24 cellular contexts compared by ENCODE assay signal in genomic region chr9:31745886-31746285, GRCh38.
"Had no signal": no experiment of that assay in that cellular context is flagged by ENCODE, and none has a peak within 500 bp of the region (broad histone marks: within the 10 kb centered on the region; RNA-seq: fewer than 3 reads in every experiment).

No MANE protein-coding gene starts in this region.

- ATAC-seq: activated CD4-positive, alpha-beta T cell treated with anti-CD3 and anti-CD28 coated beads for 36 hours; activated CD8-positive, alpha-beta memory T cell treated with anti-CD3 and anti-CD28 coated beads, Interleukin-2, amount 10 ng/mL, durations not matched to agents 7 days and 5 days; activated CD8-positive, alpha-beta T cell treated with anti-CD3 and anti-CD28 coated beads, Interleukin-2, amount 10 ng/mL, durations not matched to agents 7 days and 5 days; activated naive CD8-positive, alpha-beta T cell treated with anti-CD3 and anti-CD28 coated beads, Interleukin-2, amount 50 U/mL, for 24 hours; effector memory CD8-positive, alpha-beta T cell had no signal

- DNase-seq: activated CD4-positive, alpha-beta memory T cell treated with anti-CD3 and anti-CD28 coated beads for 36 hours; activated CD4-positive, alpha-beta T cell treated with anti-CD3 and anti-CD28 coated beads for 36 hours; activated CD4-positive, alpha-beta T cell treated with anti-CD3 and anti-CD28 coated beads, Interleukin-2, amount 10 ng/mL, durations not matched to agents 24 days and 14 days; activated CD4-positive, CD25-positive, alpha-beta regulatory T cell; activated CD4-positive, CD25-positive, alpha-beta regulatory T cell treated with anti-CD3 and anti-CD28 coated beads, Interleukin-2, amount 50 U/mL, for 72 hours; activated CD8-positive, alpha-beta memory T cell treated with anti-CD3 and anti-CD28 coated beads, Interleukin-2, amount 10 ng/mL, durations not matched to agents 7 days and 5 days; activated CD8-positive, alpha-beta memory T cell treated with anti-CD3 and anti-CD28 coated beads, Interleukin-2, amount 50 U/mL, for 4 hours; activated CD8-positive, alpha-beta T cell treated with anti-CD3 and anti-CD28 coated beads, Interleukin-2, amount 10 ng/mL, durations not matched to agents 7 days and 5 days; activated effector memory CD4-positive, alpha-beta T cell treated with anti-CD3 and anti-CD28 coated beads, Interleukin-2, amount 50 U/mL, for 16 hours; activated naive CD4-positive, alpha-beta T cell treated with anti-CD3 and anti-CD28 coated beads for 36 hours; activated naive CD8-positive, alpha-beta T cell treated with anti-CD3 and anti-CD28 coated beads for 36 hours; activated naive CD8-positive, alpha-beta T cell treated with anti-CD3 and anti-CD28 coated beads, Interleukin-2, amount 50 U/mL, for 24 hours; activated T-cell treated with anti-CD3 and anti-CD28 coated beads, Interleukin-2, amount 50 U/mL, for 1 hour; activated T-cell treated with anti-CD3 and anti-CD28 coated beads, Interleukin-2, amount 50 U/mL, for 48 hours; adrenal gland; brain microvascular endothelial cell; effector CD4-positive, alpha-beta T cell; effector memory CD8-positive, alpha-beta T cell; esophagus squamous epithelium; foreskin fibroblast; head of caudate nucleus; T-helper 2 cell had no signal

- H3K4me3 ChIP-seq: adrenal gland, ascending aorta, coronary artery, esophagus squamous epithelium had no signal
